Comparison of ENCODE assay signal across 17 cellular contexts in genomic region chr15:64187396-64188191, GRCh38. TPM values are rescaled to one million over a fixed set of nuclear protein-coding genes. Genes with fewer than 3 reads are reported as not detected.
A peak's percentile ranks its signal among the peaks of the same experiment; 100 is the strongest.
DNase-seq lines count a peak whose midpoint lies in the region; ATAC-seq and TF ChIP-seq lines count a peak whose summit lies in the region.
"Had no signal": no experiment of that assay in that cellular context is flagged by ENCODE, and none has a peak within 500 bp of the region (broad histone marks: within the 10 kb centered on the region; RNA-seq: fewer than 3 reads in every experiment).

No MANE protein-coding gene starts in this region.

- H4K20me1 ChIP-seq in GM23338 (replicated peaks; ENCODE audit: insufficient read depth): no peaks in the 10 kb centered on the region

- POLR2A ChIA-PET in activated CD4-positive, alpha-beta T cell treated with anti-CD3 and anti-CD28 coated beads, Interleukin-2, amount 10 ng/mL, durations not matched to agents 7 days and 5 days (lab: Charles Lee): no interaction called here

- in situ Hi-C loops in GM13977 (cut with MboI; ENCODE audit: low pct_unique_long_range_greater_than_20kb, low sequenced_read_pairs, unreplicated experiment): no loop called here

- no peaks in the 10 kb centered on the region for H3K9me2 ChIP-seq in GM23338 (ENCODE audit: insufficient read depth)

- no peaks in the 10 kb centered on the region for H3K9me3 Mint-ChIP-seq in activated CD4-positive, alpha-beta T cell treated with anti-CD3 and anti-CD28 coated beads, Interleukin-2, amount 10 ng/mL, durations not matched to agents 7 days and 5 days
- H3K9me3 Mint-ChIP-seq in GM23338 (no peaks in the 10 kb centered on the region), mesothelial cell of epicardium (peaks cover 4% of the 10 kb centered on the region), osteocyte (ENCODE audit: unreplicated experiment) (no peaks in the 10 kb centered on the region)
- no peaks in the 10 kb centered on the region for H3K9me3 Mint-ChIP-seq in activated T-helper 17 cell treated with anti-CD3 and anti-CD28 coated beads, Interleukin-2, amount 50 U/mL, for 72 hours
- H3K9me3 Mint-ChIP-seq: dendritic cell treated with granulocyte-macrophage colony-stimulating factor and Interleukin-4, amounts not matched to agents 40 ng/mL and 50 ng/mL, for 4 days had no signal

- TF ChIP-seq EP300 in sigmoid colon (IDR thresholded peaks at IDR 0.05): no peak

- H3K9me3 ChIP-seq in sigmoid colon: no peaks in the 10 kb centered on the region
- H3K9me3 ChIP-seq: body of pancreas, lower lobe of right lung had no signal

- H2AFZ ChIP-seq in GM23338: no peak overlapping the region

- H3K27me3 ChIP-seq in GM23338 (ENCODE audit: insufficient read depth) (no peaks in the 10 kb centered on the region), sigmoid colon (no peaks in the 10 kb centered on the region)
- H3K27me3 ChIP-seq: body of pancreas had no signal

- H3K4me3 Mint-ChIP-seq in activated CD4-positive, alpha-beta T cell treated with anti-CD3 and anti-CD28 coated beads, Interleukin-2, amount 10 ng/mL, durations not matched to agents 7 days and 5 days: no peak overlapping the region
- no peak overlapping the region for H3K4me3 Mint-ChIP-seq in GM23338
- H3K4me3 Mint-ChIP-seq in activated T-helper 17 cell treated with anti-CD3 and anti-CD28 coated beads, Interleukin-2, amount 50 U/mL, for 72 hours: peak overlapping the region; percentile 62
- H3K4me3 Mint-ChIP-seq in mesothelial cell of epicardium: no peak overlapping the region
- H3K4me3 Mint-ChIP-seq in osteocyte (ENCODE audit: unreplicated experiment): no peak overlapping the region
- H3K4me3 Mint-ChIP-seq: dendritic cell treated with granulocyte-macrophage colony-stimulating factor and Interleukin-4, amounts not matched to agents 40 ng/mL and 50 ng/mL, for 4 days had no signal

- H3K27ac ChIP-seq in GM23338 (ENCODE audit: low read depth) (peak overlapping the region; percentile 32; the same call in 1 of the 2 replicates), sigmoid colon (no peak overlapping the region)
- H3K27ac ChIP-seq: body of pancreas, C4-2B, lower lobe of right lung, SK-N-MC had no signal

- no peak overlapping the region for H3K4me2 ChIP-seq in GM23338

- 87 to 95% methylated on average over 2 of the region's 2 CpGs for WGBS in sigmoid colon, 2 donors

- intact Hi-C loops in sigmoid colon (cut with DNase I): no loop called here

- no peaks in the 10 kb centered on the region for H3K79me2 ChIP-seq in GM23338 (replicated peaks; ENCODE audit: insufficient read depth)

- H3K36me3 ChIP-seq in GM23338 (ENCODE audit: insufficient read depth): no peaks in the 10 kb centered on the region
- H3K36me3 ChIP-seq in sigmoid colon: peaks cover 0 to 26% (median 3%) of the 10 kb centered on the region in 4 donors

- no peaks in the 10 kb centered on the region for H3K27me3 Mint-ChIP-seq in activated CD4-positive, alpha-beta T cell treated with anti-CD3 and anti-CD28 coated beads, Interleukin-2, amount 10 ng/mL, durations not matched to agents 7 days and 5 days
- H3K27me3 Mint-ChIP-seq in GM23338 (ENCODE audit: insufficient read depth, low read depth, poor library complexity) (no peaks in the 10 kb centered on the region), mesothelial cell of epicardium (ENCODE audit: low read depth) (no peaks in the 10 kb centered on the region), osteocyte (ENCODE audit: unreplicated experiment) (no peaks in the 10 kb centered on the region)
- no peaks in the 10 kb centered on the region for H3K27me3 Mint-ChIP-seq in activated T-helper 17 cell treated with anti-CD3 and anti-CD28 coated beads, Interleukin-2, amount 50 U/mL, for 72 hours
- H3K27me3 Mint-ChIP-seq: dendritic cell treated with granulocyte-macrophage colony-stimulating factor and Interleukin-4, amounts not matched to agents 40 ng/mL and 50 ng/mL, for 4 days had no signal

- H3K4me1 ChIP-seq in GM23338 (ENCODE audit: insufficient read depth): no peaks in the 10 kb centered on the region
- no peaks in the 10 kb centered on the region for H3K4me1 ChIP-seq in sigmoid colon
- H3K4me1 ChIP-seq: body of pancreas, lower lobe of right lung had no signal

- peak overlapping the region; percentile 76 for H3K27ac Mint-ChIP-seq in activated CD4-positive, alpha-beta T cell treated with anti-CD3 and anti-CD28 coated beads, Interleukin-2, amount 10 ng/mL, durations not matched to agents 7 days and 5 days
- H3K27ac Mint-ChIP-seq in GM23338: no peak overlapping the region
- peak overlapping the region; percentile 90 for H3K27ac Mint-ChIP-seq in activated T-helper 17 cell treated with anti-CD3 and anti-CD28 coated beads, Interleukin-2, amount 50 U/mL, for 72 hours
- H3K27ac Mint-ChIP-seq in mesothelial cell of epicardium: peak overlapping the region; percentile 56
- no peak overlapping the region for H3K27ac Mint-ChIP-seq in osteocyte (ENCODE audit: unreplicated experiment)
- H3K27ac Mint-ChIP-seq: dendritic cell treated with granulocyte-macrophage colony-stimulating factor and Interleukin-4, amounts not matched to agents 40 ng/mL and 50 ng/mL, for 4 days had no signal

- H3K4me3 ChIP-seq in GM23338 (no peak overlapping the region), sigmoid colon (no peak overlapping the region)
- H3K4me3 ChIP-seq: body of pancreas, lower lobe of right lung, SK-N-MC had no signal

- DNase-seq in activated CD4-positive, alpha-beta T cell treated with anti-CD3 and anti-CD28 coated beads, Interleukin-2, amount 10 ng/mL, durations not matched to agents 7 days and 5 days: no peak
- no peak for DNase-seq in activated CD4-positive, alpha-beta T cell treated with anti-CD3 and anti-CD28 coated beads, Interleukin-2, amount 50 U/mL, for 48 hours
- DNase-seq in GM23338 (ENCODE audit: low spot score) (no peak), mesothelial cell of epicardium (ENCODE audit: low spot score in 2 of 2, unreplicated experiment in 2 of 2) (no peak), osteocyte (ENCODE audit: extremely low spot score, unreplicated experiment) (no peak), sigmoid colon (no peak), GM13977 (ENCODE audit: low spot score) (no peak)
- DNase-seq: activated gamma-delta T cell treated with Interleukin-2 at 50 U/mL for 16 hours, body of pancreas, DMS79, lower lobe of right lung, NCI-H2029, NCI-H526 had no signal

- H3K36me3 Mint-ChIP-seq in activated CD4-positive, alpha-beta T cell treated with anti-CD3 and anti-CD28 coated beads, Interleukin-2, amount 10 ng/mL, durations not matched to agents 7 days and 5 days (ENCODE audit: low read depth): peaks cover 19% of the 10 kb centered on the region
- H3K36me3 Mint-ChIP-seq in GM23338 (ENCODE audit: low read depth) (peaks cover 7% of the 10 kb centered on the region; the same call in 2 of the 3 replicates), mesothelial cell of epicardium (peaks cover 15% of the 10 kb centered on the region), osteocyte (ENCODE audit: unreplicated experiment) (peaks cover 13% of the 10 kb centered on the region)
- H3K36me3 Mint-ChIP-seq in activated T-helper 17 cell treated with anti-CD3 and anti-CD28 coated beads, Interleukin-2, amount 50 U/mL, for 72 hours (ENCODE audit: low read depth): peaks cover 53% of the 10 kb centered on the region

- TF ChIP-seq POLR2A in sigmoid colon (IDR thresholded peaks at IDR 0.05): no peak

- peaks cover 16% of the 10 kb centered on the region for H3K4me1 Mint-ChIP-seq in activated CD4-positive, alpha-beta T cell treated with anti-CD3 and anti-CD28 coated beads, Interleukin-2, amount 10 ng/mL, durations not matched to agents 7 days and 5 days
- H3K4me1 Mint-ChIP-seq in GM23338: peaks cover 5% of the 10 kb centered on the region; the same call in 1 of the 3 replicates
- H3K4me1 Mint-ChIP-seq in activated T-helper 17 cell treated with anti-CD3 and anti-CD28 coated beads, Interleukin-2, amount 50 U/mL, for 72 hours: peaks cover 4% of the 10 kb centered on the region
- peaks cover 15% of the 10 kb centered on the region for H3K4me1 Mint-ChIP-seq in mesothelial cell of epicardium
- no peaks in the 10 kb centered on the region for H3K4me1 Mint-ChIP-seq in osteocyte (ENCODE audit: unreplicated experiment)

- CTCF ChIA-PET in activated CD4-positive, alpha-beta T cell treated with anti-CD3 and anti-CD28 coated beads, Interleukin-2, amount 10 ng/mL, durations not matched to agents 7 days and 5 days (lab: Charles Lee): interaction anchor here (1.0 to 2.7 kb wide), 2 partner anchors 16 to 21 kb away, joined by 3 to 11 read pairs; no protein-coding TSS in a partner anchor

- no peak for ATAC-seq in GM23338
- peak; percentile 51 for ATAC-seq in activated T-helper 17 cell treated with anti-CD3 and anti-CD28 coated beads, Interleukin-2, amount 50 U/mL, for 72 hours (replicated peaks)
- ATAC-seq: body of pancreas, lower lobe of right lung had no signal

- TF ChIP-seq CTCF in GM23338 (conservative IDR thresholded peaks at IDR 0.05; ENCODE audit: low read depth in 2 of 2) (no peak), mesothelial cell of epicardium (IDR thresholded peaks at IDR 0.05; ENCODE audit: unreplicated experiment) (no peak), osteocyte (IDR thresholded peaks at IDR 0.05) (no peak), sigmoid colon (IDR thresholded peaks at IDR 0.05) (no peak), GM13977 (IDR thresholded peaks at IDR 0.05; ENCODE audit: extremely low read depth, insufficient read depth, missing control alignments) (no peak)

- H3F3A ChIP-seq in GM23338 (replicated peaks; ENCODE audit: low read depth): 0 out of 2 replicates have a peak, but pooled peaks cover 7% of the 10 kb centered on the region

RNA-seq across cellular contexts. Expression of gene PPIB, which starts 24.8 kb away (rescaled TPM):
- total RNA-seq in activated CD4-positive, alpha-beta T cell treated with anti-CD3 and anti-CD28 coated beads, Interleukin-2, amount 10 ng/mL, durations not matched to agents 7 days and 5 days: 100 to 1,000 TPM; 347 to 380 TPM
- total RNA-seq in GM23338 (2014; rRNA removed; shearing (Covaris generic)): 372 and 398 TPM in 2 replicates
- polyA plus RNA-seq in GM23338 (2016; fragmentation: Nextera tagmentation; extraction: Ambion mirVana): 870 and 887 TPM in 2 replicates
- total RNA-seq in activated T-helper 17 cell treated with anti-CD3 and anti-CD28 coated beads, Interleukin-2, amount 50 U/mL, for 72 hours: 100 to 1,000 TPM; 194 to 363 TPM
- total RNA-seq in mesothelial cell of epicardium: 422 to 430 TPM (median 425 TPM) in 3 replicates
- total RNA-seq in osteocyte: 698 and 746 TPM in 2 replicates
- total RNA-seq in sigmoid colon: 100 to 1,000 TPM; 154 to 232 (median 183) TPM
- polyA plus RNA-seq in sigmoid colon: 100 to 1,000 TPM; 162 to 647 (median 169) TPM

RNA-seq across cellular contexts. Expression of gene SNX22, which starts 36.1 kb away (rescaled TPM):
- total RNA-seq in activated CD4-positive, alpha-beta T cell treated with anti-CD3 and anti-CD28 coated beads, Interleukin-2, amount 10 ng/mL, durations not matched to agents 7 days and 5 days: under 1 TPM; 0.50 to 0.60 TPM
- total RNA-seq in GM23338 (2014; rRNA removed; shearing (Covaris generic)): 1.9 and 5.7 TPM in 2 replicates
- polyA plus RNA-seq in GM23338 (2016; fragmentation: Nextera tagmentation; extraction: Ambion mirVana) (3.7 TPM in 2 replicates), sigmoid colon (1 to 10 TPM in 1 of 3 donors, under 1 TPM in 1, not detected in 1; 0.23 to 8.4 TPM)
- total RNA-seq in activated T-helper 17 cell treated with anti-CD3 and anti-CD28 coated beads, Interleukin-2, amount 50 U/mL, for 72 hours: under 1 TPM; 0.26 to 0.77 TPM
- total RNA-seq in mesothelial cell of epicardium (0.78 to 0.91 TPM (median 0.79 TPM) in 3 replicates), osteocyte (0.24 and 0.31 TPM in 2 replicates), sigmoid colon (under 1 TPM in 3 of 4 donors, not detected in 1; under 0.01 to 0.95 (median 0.83) TPM)

Comparison
In these comparisons a context has a peak if more than half of its experiments do, and no peak if none do; other contexts are left out.
1. H3K27ac Mint-ChIP-seq: peak in activated CD4-positive, alpha-beta T cell treated with anti-CD3 and anti-CD28 coated beads, Interleukin-2, amount 10 ng/mL, durations not matched to agents 7 days and 5 days (single experiment), activated T-helper 17 cell treated with anti-CD3 and anti-CD28 coated beads, Interleukin-2, amount 50 U/mL, for 72 hours (single experiment) and mesothelial cell of epicardium (single experiment); none in GM23338 (single experiment) and osteocyte (single experiment).